17 cellular contexts compared by ENCODE assay signal in genomic region chr21:38354231-38354630, GRCh38.
A peak's percentile ranks its signal among the peaks of the same experiment; 100 is the strongest.
DNase-seq lines count a peak whose midpoint lies in the region; ATAC-seq and TF ChIP-seq lines count a peak whose summit lies in the region.
"Had no signal": no experiment of that assay in that cellular context is flagged by ENCODE, and none has a peak within 500 bp of the region (broad histone marks: within the 10 kb centered on the region; RNA-seq: fewer than 3 reads in every experiment).

No MANE protein-coding gene starts in this region.

- intact Hi-C loops in activated CD4-positive, alpha-beta T cell treated with anti-CD3 and anti-CD28 coated beads, Interleukin-2, amount 10 ng/mL, durations not matched to agents 24 days and 14 days (cut with micrococcal nuclease), result no loop called here

- H3K4me3 Mint-ChIP-seq in activated CD4-positive, alpha-beta T cell treated with anti-CD3 and anti-CD28 coated beads, Interleukin-2, amount 10 ng/mL, durations not matched to agents 24 days and 14 days, result peak overlapping the region; percentile 2
- H3K4me3 Mint-ChIP-seq in activated CD4-positive, alpha-beta T cell treated with anti-CD3 and anti-CD28 coated beads, Interleukin-2, amount 10 ng/mL, durations not matched to agents 7 days and 5 days, result no peak overlapping the region
- H3K4me3 Mint-ChIP-seq: CD14-positive monocyte; CD4-positive, alpha-beta memory T cell had no signal

- no peak overlapping the region for H3K23ac ChIP-seq in mesenchymal stem cell (ENCODE audit: low read length in 2 of 2)

- H2BK12ac ChIP-seq in mesenchymal stem cell (ENCODE audit: low read length in 2 of 2), result no peak overlapping the region

- H3K18ac ChIP-seq in mesenchymal stem cell (ENCODE audit: low read depth in 1 of 2, low read length in 2 of 2), result no peak overlapping the region

- peaks cover 0 to 6% of the 10 kb centered on the region in 2 experiments for H3K27me3 ChIP-seq in mesenchymal stem cell (ENCODE audit: control insufficient read depth in 1 of 2, insufficient read depth in 1 of 2, low read length in 2 of 2)
- H3K27me3 ChIP-seq in thoracic aorta (replicated peaks; ENCODE audit: insufficient read depth), result no peaks in the 10 kb centered on the region
- H3K27me3 ChIP-seq: BLaER1 had no signal

- no peak overlapping the region for H3K9ac ChIP-seq in mesenchymal stem cell (ENCODE audit: low read length)
- H3K9ac ChIP-seq: BLaER1, GM23248 had no signal

- H3K9me3 ChIP-seq in mesenchymal stem cell (ENCODE audit: control insufficient read depth, low read length) (no peaks in the 10 kb centered on the region), thoracic aorta (no peaks in the 10 kb centered on the region)
- H3K9me3 ChIP-seq: BLaER1 had no signal

- no peak overlapping the region for H3K14ac ChIP-seq in mesenchymal stem cell (ENCODE audit: low read length in 2 of 2)

- no peak for ATAC-seq in thoracic aorta (ENCODE audit: insufficient number of reproducible peaks, low FRiP score, low read depth)
- ATAC-seq in HG02970 (IDR thresholded peaks at IDR 0.05; ENCODE audit: low FRiP score, unreplicated experiment), result no peak
- ATAC-seq: GM12878 had no signal

- DNase-seq in activated CD4-positive, alpha-beta T cell treated with anti-CD3 and anti-CD28 coated beads, Interleukin-2, amount 10 ng/mL, durations not matched to agents 24 days and 14 days, result no peak
- DNase-seq in activated CD4-positive, alpha-beta T cell treated with anti-CD3 and anti-CD28 coated beads, Interleukin-2, amount 10 ng/mL, durations not matched to agents 7 days and 5 days, result no peak
- DNase-seq in mesenchymal stem cell (no peak), thoracic aorta (ENCODE audit: low spot score) (no peak), NCI-H1417 treated with DMSO at 0.1 percent for 48 hours (lab: John Stamatoyannopoulos, UW) (no peak), NCI-H774 (lab: John Stamatoyannopoulos, UW) (no peak)
- DNase-seq: CD4-positive, alpha-beta memory T cell; DMS153; DMS79 treated with DMSO at 0.1 percent for 48 hours; GM23248; HCEC 1CT had no signal

- no peak overlapping the region for H2BK15ac ChIP-seq in mesenchymal stem cell (ENCODE audit: low read depth, poor library complexity, severe bottlenecking)

- H3K4me3 ChIP-seq in mesenchymal stem cell (ENCODE audit: insufficient read depth in 1 of 2, low read depth in 1 of 2, low read length in 2 of 2) (no peak overlapping the region), thoracic aorta (no peak overlapping the region)
- H3K4me3 ChIP-seq: BLaER1, GM12878, GM23248 had no signal

- POLR2A ChIA-PET in activated CD4-positive, alpha-beta T cell treated with anti-CD3 and anti-CD28 coated beads, Interleukin-2, amount 10 ng/mL, durations not matched to agents 7 days and 5 days (lab: Charles Lee), result no interaction called here

- H3K4ac ChIP-seq in mesenchymal stem cell (ENCODE audit: low read depth in 1 of 2, low read length in 2 of 2), result no peak overlapping the region

- H3K27ac ChIP-seq in mesenchymal stem cell (ENCODE audit: low read length, poor library complexity, severe bottlenecking) (no peak overlapping the region), thoracic aorta (peak overlapping the region; percentile 96 to 97)
- H3K27ac ChIP-seq: 22Rv1, BLaER1, GM23248, HL-60 had no signal

- H2BK5ac ChIP-seq in mesenchymal stem cell (ENCODE audit: low read depth, low read length, poor library complexity, severe bottlenecking), result no peak overlapping the region

- H3K9me3 Mint-ChIP-seq in activated CD4-positive, alpha-beta T cell treated with anti-CD3 and anti-CD28 coated beads, Interleukin-2, amount 10 ng/mL, durations not matched to agents 24 days and 14 days, result no peaks in the 10 kb centered on the region
- no peaks in the 10 kb centered on the region for H3K9me3 Mint-ChIP-seq in activated CD4-positive, alpha-beta T cell treated with anti-CD3 and anti-CD28 coated beads, Interleukin-2, amount 10 ng/mL, durations not matched to agents 7 days and 5 days
- H3K9me3 Mint-ChIP-seq: CD4-positive, alpha-beta memory T cell had no signal

- no peaks in the 10 kb centered on the region for H3K27me3 Mint-ChIP-seq in activated CD4-positive, alpha-beta T cell treated with anti-CD3 and anti-CD28 coated beads, Interleukin-2, amount 10 ng/mL, durations not matched to agents 24 days and 14 days
- H3K27me3 Mint-ChIP-seq in activated CD4-positive, alpha-beta T cell treated with anti-CD3 and anti-CD28 coated beads, Interleukin-2, amount 10 ng/mL, durations not matched to agents 7 days and 5 days, result no peaks in the 10 kb centered on the region

- no peak overlapping the region for H2BK120ac ChIP-seq in mesenchymal stem cell (ENCODE audit: low read depth, low read length)

- H3K4me1 ChIP-seq in mesenchymal stem cell (ENCODE audit: control insufficient read depth, insufficient read depth, low read depth, low read length), result peaks cover 32% of the 10 kb centered on the region
- H3K4me1 ChIP-seq in thoracic aorta (ENCODE audit: control insufficient read depth in 1 of 2, low read depth in 2 of 2), result peaks cover 11 to 69% of the 10 kb centered on the region in 2 donors

- no peak overlapping the region for H3K27ac Mint-ChIP-seq in activated CD4-positive, alpha-beta T cell treated with anti-CD3 and anti-CD28 coated beads, Interleukin-2, amount 10 ng/mL, durations not matched to agents 24 days and 14 days
- no peak overlapping the region for H3K27ac Mint-ChIP-seq in activated CD4-positive, alpha-beta T cell treated with anti-CD3 and anti-CD28 coated beads, Interleukin-2, amount 10 ng/mL, durations not matched to agents 7 days and 5 days
- H3K27ac Mint-ChIP-seq: CD4-positive, alpha-beta memory T cell had no signal

- H3K79me1 ChIP-seq in mesenchymal stem cell (replicated peaks; ENCODE audit: low read length, poor library complexity, severe bottlenecking), result peaks cover 5% of the 10 kb centered on the region

- H2AFZ ChIP-seq in mesenchymal stem cell (ENCODE audit: low read depth, low read length), result no peak overlapping the region
- H2AFZ ChIP-seq: GM23248 had no signal

- H3K4me2 ChIP-seq in mesenchymal stem cell (ENCODE audit: low read length, poor library complexity, severe bottlenecking), result no peak overlapping the region
- H3K4me2 ChIP-seq: BLaER1 had no signal

- H3K36me3 ChIP-seq in mesenchymal stem cell (ENCODE audit: control insufficient read depth in 1 of 2, insufficient read depth in 2 of 2, low read depth in 1 of 2, low read length in 2 of 2) (peaks cover 0 to 3% of the 10 kb centered on the region in 2 experiments), thoracic aorta (no peaks in the 10 kb centered on the region)
- H3K36me3 ChIP-seq: BLaER1 had no signal

- peak overlapping the region; percentile 79 for H2AK5ac ChIP-seq in mesenchymal stem cell (ENCODE audit: low read length, severe bottlenecking)

- TF ChIP-seq CTCF in thoracic aorta (IDR thresholded peaks at IDR 0.05), result no peak

- H4K8ac ChIP-seq in mesenchymal stem cell (ENCODE audit: low read length), result no peak overlapping the region

- peaks cover 29% of the 10 kb centered on the region for H3K4me1 Mint-ChIP-seq in activated CD4-positive, alpha-beta T cell treated with anti-CD3 and anti-CD28 coated beads, Interleukin-2, amount 10 ng/mL, durations not matched to agents 24 days and 14 days
- H3K4me1 Mint-ChIP-seq in activated CD4-positive, alpha-beta T cell treated with anti-CD3 and anti-CD28 coated beads, Interleukin-2, amount 10 ng/mL, durations not matched to agents 7 days and 5 days, result peaks cover 9% of the 10 kb centered on the region

- H4K91ac ChIP-seq in mesenchymal stem cell (ENCODE audit: low read length), result no peak overlapping the region

- 97% methylated on average over 10 of the region's 10 CpGs for WGBS in mesenchymal stem cell

- CTCF ChIA-PET in activated CD4-positive, alpha-beta T cell treated with anti-CD3 and anti-CD28 coated beads, Interleukin-2, amount 10 ng/mL, durations not matched to agents 7 days and 5 days (lab: Charles Lee), result no interaction called here

- H3K36me3 Mint-ChIP-seq in activated CD4-positive, alpha-beta T cell treated with anti-CD3 and anti-CD28 coated beads, Interleukin-2, amount 10 ng/mL, durations not matched to agents 24 days and 14 days (ENCODE audit: low read depth), result no peaks in the 10 kb centered on the region
- H3K36me3 Mint-ChIP-seq in activated CD4-positive, alpha-beta T cell treated with anti-CD3 and anti-CD28 coated beads, Interleukin-2, amount 10 ng/mL, durations not matched to agents 7 days and 5 days (ENCODE audit: low read depth), result no peaks in the 10 kb centered on the region
- H3K36me3 Mint-ChIP-seq: CD4-positive, alpha-beta memory T cell had no signal
